11 cellular contexts compared by ENCODE assay signal in genomic region chr5:56070795-56071539, GRCh38.
A peak's percentile ranks its signal among the peaks of the same experiment; 100 is the strongest.
DNase-seq lines count a peak whose midpoint lies in the region; ATAC-seq and TF ChIP-seq lines count a peak whose summit lies in the region.
"Had no signal": no experiment of that assay in that cellular context is flagged by ENCODE, and none has a peak within 500 bp of the region (broad histone marks: within the 10 kb centered on the region; RNA-seq: fewer than 3 reads in every experiment).

No MANE protein-coding gene starts in this region.

- POLR2A ChIA-PET in WTC11 (lab: Charles Lee): no interaction called here

- H3K4me1 Mint-ChIP-seq in activated T-cell treated with anti-CD3 and anti-CD28 coated beads, Interleukin-2, amount 50 U/mL, for 72 hours (ENCODE audit: low read depth): peaks cover 75% of the 10 kb centered on the region
- H3K4me1 Mint-ChIP-seq in Calu3 (ENCODE audit: low read depth, unreplicated experiment): no peaks in the 10 kb centered on the region
- peaks cover 9% of the 10 kb centered on the region; the same call in 1 of the 2 replicates for H3K4me1 Mint-ChIP-seq in WTC11

- H3K4me3 Mint-ChIP-seq in activated T-cell treated with anti-CD3 and anti-CD28 coated beads, Interleukin-2, amount 50 U/mL, for 72 hours: peak overlapping the region; percentile 13 to 50
- H3K4me3 Mint-ChIP-seq in Calu3 (ENCODE audit: low read depth, unreplicated experiment) (no peak overlapping the region), WTC11 (no peak overlapping the region)

- no peak for DNase-seq in activated T-cell treated with anti-CD3 and anti-CD28 coated beads, Interleukin-2, amount 50 U/mL, for 72 hours
- DNase-seq in activated T-cell treated with anti-CD3 and anti-CD28 coated beads for 4 hours (no peak), right lobe of liver (no peak), upper lobe of left lung (no peak), Calu3 (no peak), WTC11 (ENCODE audit: low spot score) (no peak)
- DNase-seq in activated naive CD4-positive, alpha-beta T cell treated with anti-CD3 and anti-CD28 coated beads, Interleukin-2, amount 50 U/mL, for 72 hours (ENCODE audit: low spot score in 2 of 2): no peak
- DNase-seq in stimulated activated CD4-positive, alpha-beta T cell treated with anti-CD3 and anti-CD28 coated beads, Interleukin-15, amount 100 ng/mL, for 24 hours: no peak
- DNase-seq: activated CD4-positive, alpha-beta T cell treated with anti-CD3 and anti-CD28 coated beads for 48 hours; effector CD8-positive, alpha-beta T cell; NCI-H2227 treated with DMSO at 0.1 percent for 48 hours had no signal

- no peaks in the 10 kb centered on the region for H3K9me3 Mint-ChIP-seq in activated T-cell treated with anti-CD3 and anti-CD28 coated beads, Interleukin-2, amount 50 U/mL, for 72 hours
- no peaks in the 10 kb centered on the region for H3K9me3 Mint-ChIP-seq in activated naive CD4-positive, alpha-beta T cell treated with anti-CD3 and anti-CD28 coated beads, Interleukin-2, amount 50 U/mL, for 72 hours
- H3K9me3 Mint-ChIP-seq in Calu3 (ENCODE audit: low read depth, unreplicated experiment): no peaks in the 10 kb centered on the region
- peaks cover 3% of the 10 kb centered on the region; the same call in 1 of the 2 replicates for H3K9me3 Mint-ChIP-seq in WTC11

- H3K27ac ChIP-seq in right lobe of liver (peak overlapping the region in 2 of 3 donors; percentile 14 to 46), upper lobe of left lung (peak overlapping the region in 3 of 4 donors; percentile 33 to 48 (median 44))

- CTCF ChIA-PET in Calu3 (lab: Charles Lee) (no interaction called here), WTC11 (lab: Charles Lee) (interaction anchor here (0.6 kb wide), 1 partner anchor 185 kb away, joined by 4 read pairs; no protein-coding TSS in a partner anchor)

- 23% methylated on average over 3 of the region's 3 CpGs for WGBS in right lobe of liver (ENCODE audit: insufficient coverage, low coverage, low lambda C conversion rate, missing lambda C conversion rate)
- 33 to 36% methylated on average over 3 of the region's 3 CpGs for WGBS in upper lobe of left lung, 2 donors

- no peaks in the 10 kb centered on the region for H3K27me3 Mint-ChIP-seq in activated T-cell treated with anti-CD3 and anti-CD28 coated beads, Interleukin-2, amount 50 U/mL, for 72 hours (ENCODE audit: low read depth)
- no peaks in the 10 kb centered on the region for H3K27me3 Mint-ChIP-seq in Calu3 (ENCODE audit: unreplicated experiment)
- no peaks in the 10 kb centered on the region for H3K27me3 Mint-ChIP-seq in WTC11 (ENCODE audit: low read depth)

- TF ChIP-seq CTCF in right lobe of liver (IDR thresholded peaks at IDR 0.05) (no peak), upper lobe of left lung (IDR thresholded peaks at IDR 0.05) (no peak), Calu3 (IDR thresholded peaks at IDR 0.05; ENCODE audit: unreplicated experiment) (no peak), WTC11 (IDR thresholded peaks at IDR 0.05) (no peak)

- H3K9me3 ChIP-seq in right lobe of liver (no peaks in the 10 kb centered on the region), upper lobe of left lung (no peaks in the 10 kb centered on the region)

- intact Hi-C loops in right lobe of liver (cut with DNase I): no loop called here
- intact Hi-C loops in Calu3 (cut with micrococcal nuclease; ENCODE audit: unreplicated experiment): no loop called here

- no peaks in the 10 kb centered on the region for H3K36me3 ChIP-seq in right lobe of liver
- H3K36me3 ChIP-seq in upper lobe of left lung: no peaks in the 10 kb centered on the region

- H3K36me3 Mint-ChIP-seq in activated T-cell treated with anti-CD3 and anti-CD28 coated beads, Interleukin-2, amount 50 U/mL, for 72 hours (ENCODE audit: insufficient read depth in 2 of 2): peaks cover 0 to 4% of the 10 kb centered on the region in 2 donors
- H3K36me3 Mint-ChIP-seq in activated naive CD4-positive, alpha-beta T cell treated with anti-CD3 and anti-CD28 coated beads, Interleukin-2, amount 50 U/mL, for 72 hours: no peaks in the 10 kb centered on the region
- H3K36me3 Mint-ChIP-seq in Calu3 (ENCODE audit: insufficient read depth, unreplicated experiment): no peaks in the 10 kb centered on the region
- H3K36me3 Mint-ChIP-seq in WTC11: no peaks in the 10 kb centered on the region

- H3K27me3 ChIP-seq in right lobe of liver (no peaks in the 10 kb centered on the region), upper lobe of left lung (no peaks in the 10 kb centered on the region)

- TF ChIP-seq POLR2A in right lobe of liver (IDR thresholded peaks at IDR 0.05) (no peak), upper lobe of left lung (IDR thresholded peaks at IDR 0.05) (no peak)

- H3K4me1 ChIP-seq in right lobe of liver (peaks cover 0 to 8% (median 0%) of the 10 kb centered on the region in 4 donors), upper lobe of left lung (peaks cover 14 to 17% (median 16%) of the 10 kb centered on the region in 4 donors)

- H3K4me3 ChIP-seq in right lobe of liver: no peak overlapping the region
- H3K4me3 ChIP-seq in upper lobe of left lung: no peak overlapping the region

- H3K27ac Mint-ChIP-seq in activated T-cell treated with anti-CD3 and anti-CD28 coated beads, Interleukin-2, amount 50 U/mL, for 72 hours: no peak overlapping the region
- H3K27ac Mint-ChIP-seq in activated naive CD4-positive, alpha-beta T cell treated with anti-CD3 and anti-CD28 coated beads, Interleukin-2, amount 50 U/mL, for 72 hours: peak overlapping the region in 1 of 2 donors; percentile 75
- H3K27ac Mint-ChIP-seq in Calu3 (ENCODE audit: unreplicated experiment) (no peak overlapping the region), WTC11 (no peak overlapping the region)

- no peak for TF ChIP-seq EP300 in upper lobe of left lung (IDR thresholded peaks at IDR 0.05)

- peak; percentile 43 to 46 for ATAC-seq in activated T-cell treated with anti-CD3 and anti-CD28 coated beads, Interleukin-2, amount 50 U/mL, for 72 hours (replicated peaks in 1 of 2)
- peak; percentile 28 to 52 for ATAC-seq in activated naive CD4-positive, alpha-beta T cell treated with anti-CD3 and anti-CD28 coated beads, Interleukin-2, amount 50 U/mL, for 72 hours
- ATAC-seq in right lobe of liver (peak; percentile 13 to 52 (median 40)), upper lobe of left lung (ENCODE audit: low FRiP score in 2 of 2) (peak in 1 of 2 donors; percentile 41), WTC11 (no peak)

- no TSS peak for BruUV-seq in Calu3 (replicated peaks; lab: Mats Ljungman, UMichigan)

TF ChIP-seq in WTC11, 78 proteins besides CTCF, POLR2A, EP300 and RAD21 (continues in another document):
- no peak for TF ChIP-seq CBFB (CRISPR knock-in tag; IDR thresholded peaks at IDR 0.05; ENCODE audit: low read depth)
- TF ChIP-seq ERG (CRISPR knock-in tag; IDR thresholded peaks at IDR 0.05): no peak
- TF ChIP-seq ARID4B (CRISPR knock-in tag; IDR thresholded peaks at IDR 0.05; ENCODE audit: borderline replicate concordance): no peak
- TF ChIP-seq ATF3 (CRISPR knock-in tag; conservative IDR thresholded peaks at IDR 0.05): no peak
- no peak for TF ChIP-seq ZNF232 (CRISPR knock-in tag; IDR thresholded peaks at IDR 0.05)
- TF ChIP-seq SP1 (CRISPR knock-in tag; conservative IDR thresholded peaks at IDR 0.05): no peak
- no peak for TF ChIP-seq TEAD4 (CRISPR knock-in tag; IDR thresholded peaks at IDR 0.05)
- TF ChIP-seq ZNF263 (CRISPR knock-in tag; IDR thresholded peaks at IDR 0.05; ENCODE audit: low read depth): no peak
- TF ChIP-seq CREB1 (CRISPR knock-in tag; IDR thresholded peaks at IDR 0.05): no peak

Comparison
In these comparisons a context has a peak if more than half of its experiments do, and no peak if none do; other contexts are left out.
1. H3K4me3 Mint-ChIP-seq: peak in activated T-cell treated with anti-CD3 and anti-CD28 coated beads, Interleukin-2, amount 50 U/mL, for 72 hours (2 of 2); none in Calu3 (single experiment) and WTC11 (single experiment).